18 cellular contexts compared by ENCODE assay signal in the genomic region with DNA sequence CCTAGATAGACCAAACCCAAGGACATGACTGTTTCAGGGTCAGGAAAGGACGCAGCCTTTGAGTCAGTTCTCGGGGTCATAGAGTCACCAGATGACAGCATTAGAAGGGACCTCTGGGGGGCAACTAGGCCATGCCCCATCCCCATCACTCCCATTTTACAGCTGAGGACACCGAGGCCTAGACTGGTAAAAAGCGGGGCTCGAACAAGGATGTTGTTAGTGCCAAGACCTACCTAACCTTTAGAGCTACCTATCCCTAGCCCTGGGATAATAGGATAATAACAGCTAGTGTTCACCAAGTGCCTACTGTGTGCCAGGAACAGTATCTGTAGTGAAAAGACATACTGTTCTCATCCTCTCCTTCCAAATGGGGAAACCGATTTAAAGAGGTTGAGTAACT. TPM values are rescaled to one million over a fixed set of nuclear protein-coding genes. Genes with fewer than 3 reads are reported as not detected.
DNase-seq lines count a peak whose midpoint lies in the region; ATAC-seq, FAIRE-seq and TF ChIP-seq lines count a peak whose summit lies in the region.
"Had no signal": no experiment of that assay in that cellular context is flagged by ENCODE, and none has a peak within 500 bp of the region (broad histone marks: within the 10 kb centered on the region; RNA-seq: fewer than 3 reads in every experiment).

No MANE protein-coding gene starts in this region.

- H3K4me1 Mint-ChIP-seq in GM23338: peaks cover 7% of the 10 kb centered on the region
- H3K4me1 Mint-ChIP-seq in endodermal cell: peaks cover 8% of the 10 kb centered on the region
- H3K4me1 Mint-ChIP-seq in CD8-positive, alpha-beta T cell (ENCODE audit: low read depth): peaks cover 4% of the 10 kb centered on the region

- H3K27ac ChIP-seq in HepG2 (ENCODE audit: extremely low read length, insufficient read depth, low read length): no peak overlapping the region
- H3K27ac ChIP-seq in right lobe of liver: no peak overlapping the region
- H3K27ac ChIP-seq in GM23338 (ENCODE audit: low read depth): no peak overlapping the region
- no peak overlapping the region for H3K27ac ChIP-seq in endodermal cell (ENCODE audit: low read depth, low read length)
- no peak overlapping the region for H3K27ac ChIP-seq in CD8-positive, alpha-beta T cell (ENCODE audit: low read depth, low read length)
- H3K27ac ChIP-seq: 22Rv1 had no signal

- TF ChIP-seq EP300 in HepG2 (IDR thresholded peaks at IDR 0.05; ENCODE audit: low read depth in 2 of 2, low read length in 2 of 2) (no peak), HepG2 (CRISPR knock-in tag; IDR thresholded peaks at IDR 0.05; ENCODE audit: borderline replicate concordance) (no peak)

- WGBS in HepG2 (ENCODE audit: low lambda C conversion rate): 82% methylated on average over 3 of the region's 6 CpGs
- 100% methylated on average over 1 of the region's 6 CpGs for WGBS in right lobe of liver (ENCODE audit: insufficient coverage, low coverage, low lambda C conversion rate, missing lambda C conversion rate)
- 91 to 93% methylated on average over 3 to 6 of the region's 6 CpGs for WGBS in endodermal cell (ENCODE audit: insufficient coverage in 1 of 2, insufficient read length in 1 of 2), 2 experiments

- H3K9me3 Mint-ChIP-seq in GM23338: peaks cover 7% of the 10 kb centered on the region; the same call in 2 of the 3 replicates
- peaks cover 3% of the 10 kb centered on the region for H3K9me3 Mint-ChIP-seq in endodermal cell
- no peaks in the 10 kb centered on the region for H3K9me3 Mint-ChIP-seq in CD8-positive, alpha-beta T cell
- H3K9me3 Mint-ChIP-seq: CD4-positive, alpha-beta memory T cell had no signal

- H2AFZ ChIP-seq in HepG2 (ENCODE audit: low read length): no peak overlapping the region
- no peak overlapping the region for H2AFZ ChIP-seq in GM23338

- ATAC-seq in HepG2: no peak
- no peak for ATAC-seq in right lobe of liver
- ATAC-seq in GM23338: no peak
- ATAC-seq in CD8-positive, alpha-beta T cell: no peak

- FAIRE-seq in HepG2 (lab: Jason Lieb, UNC) (no peak), bronchial epithelial cell (lab: Jason Lieb, UNC) (peak; percentile 87), urothelium cell line (lab: Jason Lieb, UNC) (peak; percentile 85)
- FAIRE-seq: A204.1, G401.6, GM12892 had no signal

- no peaks in the 10 kb centered on the region for H3K36me3 ChIP-seq in HepG2 (replicated peaks in 1 of 2; ENCODE audit: control insufficient read depth in 1 of 2, insufficient read depth in 2 of 2, low read length in 2 of 2)
- H3K36me3 ChIP-seq in right lobe of liver: no peaks in the 10 kb centered on the region
- H3K36me3 ChIP-seq in GM23338 (ENCODE audit: insufficient read depth): peaks cover 5% of the 10 kb centered on the region; the same call in 1 of the 2 replicates
- H3K36me3 ChIP-seq in bronchial epithelial cell (ENCODE audit: control insufficient read depth, insufficient read depth, low read length): peaks cover 10% of the 10 kb centered on the region
- no peaks in the 10 kb centered on the region for H3K36me3 ChIP-seq in endodermal cell (ENCODE audit: control insufficient read depth, insufficient read depth, low read length)
- H3K36me3 ChIP-seq in CD8-positive, alpha-beta T cell (ENCODE audit: insufficient read depth, low read length): no peaks in the 10 kb centered on the region

- H3F3A ChIP-seq in GM23338 (replicated peaks; ENCODE audit: low read depth): no peaks in the 10 kb centered on the region

- TF ChIP-seq RAD21 in HepG2 (CRISPR knock-in tag; IDR thresholded peaks at IDR 0.05): no peak

- no peak overlapping the region for H3K9ac ChIP-seq in HepG2 (ENCODE audit: insufficient read depth, low read depth, low read length)
- no peak overlapping the region for H3K9ac ChIP-seq in endodermal cell (ENCODE audit: extremely low read depth, low read length, poor library complexity, severe bottlenecking)

- intact Hi-C loops in HepG2 (cut with micrococcal nuclease; ENCODE audit: unreplicated experiment) (no loop called here), right lobe of liver (cut with DNase I) (no loop called here)
- intact Hi-C loops in CD8-positive, alpha-beta T cell (cut with DNase I, micrococcal nuclease): no loop called here

- H3K4me3 ChIP-seq in HepG2 (replicated peaks in 1 of 3; ENCODE audit: insufficient read depth in 1 of 3, low read depth in 2 of 3, low read length in 3 of 3) (no peak overlapping the region), right lobe of liver (no peak overlapping the region), GM23338 (no peak overlapping the region), bronchial epithelial cell (ENCODE audit: low read depth, low read length) (no peak overlapping the region), endodermal cell (ENCODE audit: low read length) (no peak overlapping the region)
- H3K4me3 ChIP-seq in CD8-positive, alpha-beta T cell (ENCODE audit: low read depth, low read length): no peak overlapping the region

- H3K27ac Mint-ChIP-seq in GM23338 (no peak overlapping the region), endodermal cell (no peak overlapping the region)
- no peak overlapping the region for H3K27ac Mint-ChIP-seq in CD8-positive, alpha-beta T cell

- H3K9me2 ChIP-seq in GM23338 (ENCODE audit: insufficient read depth): no peaks in the 10 kb centered on the region

- H3K27me3 ChIP-seq in HepG2 (ENCODE audit: control insufficient read depth in 1 of 2, insufficient read depth in 2 of 2, low read length in 2 of 2) (peaks cover 4 to 19% of the 10 kb centered on the region in 2 experiments; a peak in 4 of 5 replicates), right lobe of liver (no peaks in the 10 kb centered on the region), GM23338 (ENCODE audit: insufficient read depth) (no peaks in the 10 kb centered on the region), bronchial epithelial cell (ENCODE audit: control insufficient read depth, insufficient read depth, low read length) (no peaks in the 10 kb centered on the region), endodermal cell (ENCODE audit: control insufficient read depth, insufficient read depth, low read length, poor library complexity, severe bottlenecking) (no peaks in the 10 kb centered on the region)
- H3K27me3 ChIP-seq in CD8-positive, alpha-beta T cell (ENCODE audit: insufficient read depth, low read length): no peaks in the 10 kb centered on the region

- no peaks in the 10 kb centered on the region for H4K20me1 ChIP-seq in HepG2 (ENCODE audit: insufficient read depth, low read length)
- H4K20me1 ChIP-seq in GM23338 (replicated peaks; ENCODE audit: insufficient read depth): 0 out of 2 replicates have a peak, but pooled peaks cover under 1% of the 10 kb centered on the region

- no peak for TF ChIP-seq POLR2A in HepG2 (IDR thresholded peaks at IDR 0.05; ENCODE audit: insufficient read depth in 1 of 2, low read depth in 2 of 2, low read length in 2 of 2)
- no peak for TF ChIP-seq POLR2A in right lobe of liver (IDR thresholded peaks at IDR 0.05)

- in situ Hi-C loops in HepG2 (cut with HindIII; ENCODE audit: extremely low pct_ligation_motif_present, low pct_unique_long_range_greater_than_20kb): no loop called here

- H3K4me2 ChIP-seq in HepG2 (ENCODE audit: low read depth, low read length): no peak overlapping the region
- no peak overlapping the region for H3K4me2 ChIP-seq in GM23338

- H3K9me3 ChIP-seq in HepG2 (ENCODE audit: low read length) (no peaks in the 10 kb centered on the region), right lobe of liver (no peaks in the 10 kb centered on the region), endodermal cell (ENCODE audit: control insufficient read depth, low read length) (no peaks in the 10 kb centered on the region)
- H3K9me3 ChIP-seq in CD8-positive, alpha-beta T cell (ENCODE audit: low read length): no peaks in the 10 kb centered on the region
- H3K9me3 ChIP-seq: Caco-2 had no signal

- CTCF ChIA-PET in HepG2 (lab: Yijun Ruan, JAX; ENCODE audit: low intra/inter-chr PET ratio, low total read pairs): no interaction called here
- CTCF ChIA-PET in CD8-positive, alpha-beta T cell (lab: Charles Lee): no interaction called here

- H3K4me3 Mint-ChIP-seq in GM23338: no peak overlapping the region
- no peak overlapping the region for H3K4me3 Mint-ChIP-seq in endodermal cell
- no peak overlapping the region for H3K4me3 Mint-ChIP-seq in CD8-positive, alpha-beta T cell
- H3K4me3 Mint-ChIP-seq: CD4-positive, alpha-beta memory T cell; H9 had no signal

- DNase-seq in HepG2 (ENCODE audit: low spot score) (no peak), right lobe of liver (no peak), GM23338 (ENCODE audit: low spot score) (no peak), bronchial epithelial cell (ENCODE audit: low read depth) (no peak), urothelium cell line (ENCODE audit: low spot score) (no peak), endodermal cell (no peak), pons (ENCODE audit: low spot score) (no peak)
- no peak for DNase-seq in CD8-positive, alpha-beta T cell
- DNase-seq: C1 segment of cervical spinal cord, Caco-2, DMS153, DND-41, H9 had no signal

- POLR2A ChIA-PET in HepG2 (lab: Yijun Ruan, JAX): no interaction called here
- POLR2A ChIA-PET in CD8-positive, alpha-beta T cell (lab: Charles Lee): no interaction called here

- H3K27me3 Mint-ChIP-seq in GM23338 (ENCODE audit: insufficient read depth, low read depth, poor library complexity) (peaks cover 30% of the 10 kb centered on the region), endodermal cell (ENCODE audit: insufficient read depth) (peaks cover 18% of the 10 kb centered on the region)
- no peaks in the 10 kb centered on the region for H3K27me3 Mint-ChIP-seq in CD8-positive, alpha-beta T cell (ENCODE audit: low read depth)
- H3K27me3 Mint-ChIP-seq: CD4-positive, alpha-beta memory T cell had no signal

- H3K79me2 ChIP-seq in HepG2 (ENCODE audit: insufficient read depth, low read length): no peaks in the 10 kb centered on the region
- H3K79me2 ChIP-seq in GM23338 (replicated peaks; ENCODE audit: insufficient read depth): no peaks in the 10 kb centered on the region

- H3K36me3 Mint-ChIP-seq in GM23338 (ENCODE audit: low read depth): peaks cover 16% of the 10 kb centered on the region
- no peaks in the 10 kb centered on the region for H3K36me3 Mint-ChIP-seq in endodermal cell (ENCODE audit: low read depth)
- no peaks in the 10 kb centered on the region for H3K36me3 Mint-ChIP-seq in CD8-positive, alpha-beta T cell

- TF ChIP-seq CTCF in HepG2 (CRISPR knock-in tag; IDR thresholded peaks at IDR 0.05) (no peak), right lobe of liver (IDR thresholded peaks at IDR 0.05) (no peak), GM23338 (conservative IDR thresholded peaks at IDR 0.05; ENCODE audit: low read depth in 2 of 2) (no peak), bronchial epithelial cell (IDR thresholded peaks at IDR 0.05; ENCODE audit: insufficient read depth, low read length, severe bottlenecking) (no peak), endodermal cell (conservative IDR thresholded peaks at IDR 0.05) (no peak)
- TF ChIP-seq CTCF in CD8-positive, alpha-beta T cell (IDR thresholded peaks at IDR 0.05): no peak

- BruUV-seq in HepG2 (replicated peaks; lab: Mats Ljungman, UMichigan): no TSS peak

- peaks cover 9% of the 10 kb centered on the region; the same call in 1 of the 2 replicates for H3K4me1 ChIP-seq in HepG2 (ENCODE audit: insufficient read depth, low read length)
- no peaks in the 10 kb centered on the region for H3K4me1 ChIP-seq in right lobe of liver
- peaks cover 9% of the 10 kb centered on the region for H3K4me1 ChIP-seq in GM23338 (ENCODE audit: insufficient read depth)
- H3K4me1 ChIP-seq in endodermal cell (ENCODE audit: control insufficient read depth, insufficient read depth, low read length): peaks cover 1% of the 10 kb centered on the region
- H3K4me1 ChIP-seq in CD8-positive, alpha-beta T cell (ENCODE audit: insufficient read depth, low read length): no peaks in the 10 kb centered on the region

RNA-seq across cellular contexts. Expression of gene PLEKHG3, which starts 48.7 kb away (rescaled TPM):
- 9.5 and 9.8 TPM in 2 replicates for total RNA-seq in HepG2 (2016; rRNA removed; fragmentation: Illumina TruSeq; extraction: Trizol)
- 0.61 and 0.88 TPM in 2 replicates for total RNA-seq in HepG2 (2016; cell fraction: cytosol; rRNA removed; fragmentation: Illumina TruSeq; extraction: Trizol; ENCODE audit: low read depth)
- 7.2 and 11.8 TPM in 2 replicates for total RNA-seq in HepG2 (2016; cell fraction: insoluble cytoplasmic fraction; rRNA removed; fragmentation: Illumina TruSeq; extraction: Trizol)
- 5.6 and 6.4 TPM in 2 replicates for total RNA-seq in HepG2 (2016; cell fraction: membrane; rRNA removed; fragmentation: Illumina TruSeq; extraction: Trizol)
- 9.3 and 10.4 TPM in 2 replicates for total RNA-seq in HepG2 (2016; cell fraction: nucleus; rRNA removed; fragmentation: Illumina TruSeq; extraction: Trizol)
- 7.1 and 7.2 TPM in 2 replicates for polyA plus RNA-seq in HepG2 (2011; rRNA removed)
- 2.7 and 5.6 TPM in 2 replicates for polyA plus RNA-seq in HepG2 (2011; cell fraction: cytosol; rRNA removed)
- polyA plus RNA-seq in HepG2 (2011; cell fraction: nucleus; rRNA removed): 13.8 and 16.9 TPM in 2 replicates
- 5.4 and 8.7 TPM in 2 replicates for polyA plus RNA-seq in HepG2 (2012)
- polyA plus RNA-seq in HepG2 (2016; cell fraction: cytosol; fragmentation: Illumina TruSeq; extraction: Trizol; ENCODE audit: low read depth): 0.60 and 0.61 TPM in 2 replicates
- polyA plus RNA-seq in HepG2 (2016; cell fraction: insoluble cytoplasmic fraction; fragmentation: Illumina TruSeq; extraction: Trizol; ENCODE audit: low read depth): 6.0 and 8.8 TPM in 2 replicates
- 2.1 and 2.2 TPM in 2 replicates for polyA plus RNA-seq in HepG2 (2016; cell fraction: membrane; fragmentation: Illumina TruSeq; extraction: Trizol; ENCODE audit: low read depth)
- polyA plus RNA-seq in HepG2 (2016; cell fraction: nucleus; fragmentation: Illumina TruSeq; extraction: Trizol; ENCODE audit: insufficient read depth, low read depth): 28.5 and 30.1 TPM in 2 replicates
- 9.5 and 51.9 TPM in 2 replicates for polyA minus RNA-seq in HepG2 (2011; rRNA and poly(A)+ RNA removed; ENCODE audit: low replicate concordance)
- 4.6 and 5.4 TPM in 2 replicates for polyA minus RNA-seq in HepG2 (2011; cell fraction: cytosol; rRNA and poly(A)+ RNA removed)
- polyA minus RNA-seq in HepG2 (2011; cell fraction: nucleus; rRNA and poly(A)+ RNA removed): 5.1 and 12.0 TPM in 2 replicates
- 10 to 100 TPM; 25.4 to 49.1 (median 28.0) TPM for total RNA-seq in right lobe of liver
- total RNA-seq in GM23338 (2014; rRNA removed; shearing (Covaris generic)): 83.1 and 83.9 TPM in 2 replicates
- 23.0 and 30.8 TPM in 2 replicates for polyA plus RNA-seq in GM23338 (2016; fragmentation: Nextera tagmentation; extraction: Ambion mirVana)
- 32.4 and 35.8 TPM in 2 replicates for total RNA-seq in bronchial epithelial cell
- 10 to 100 TPM; 31.7 to 52.6 TPM for total RNA-seq in endodermal cell
- 35.6 TPM for polyA plus RNA-seq in endodermal cell (2013, experiment 1 of 2)
- 30.8 TPM for polyA plus RNA-seq in endodermal cell (2013, experiment 2 of 2)
- total RNA-seq in CD8-positive, alpha-beta T cell: 1 to 10 TPM; 2.5 to 2.7 TPM
